24 cellular contexts compared by ENCODE assay signal in genomic region chr10:91124016-91124415, GRCh38.
"Had no signal": no experiment of that assay in that cellular context is flagged by ENCODE, and none has a peak within 500 bp of the region (broad histone marks: within the 10 kb centered on the region; RNA-seq: fewer than 3 reads in every experiment).

No MANE protein-coding gene starts in this region.

- H3K4me3 ChIP-seq: esophagus muscularis mucosa, gastroesophageal sphincter, lung, psoas muscle, skin epidermis, testis, tibial nerve had no signal

- H3K4me1 ChIP-seq: esophagus muscularis mucosa, gastroesophageal sphincter, psoas muscle, testis, tibial nerve had no signal

- H3K36me3 ChIP-seq: esophagus muscularis mucosa, gastroesophageal sphincter, neutrophil, tibial nerve had no signal

- DNase-seq: effector memory CD4-positive, alpha-beta T cell; glutamatergic neuron; immature natural killer cell; kidney; left cardiac atrium; left ventricle myocardium superior; mesenchymal stem cell; naive thymus-derived CD4-positive, alpha-beta T cell; nephron progenitor cell; psoas muscle; retina; stimulated activated CD4-positive, alpha-beta T cell treated with anti-CD3 and anti-CD28 coated beads, Interleukin-2, amount 100 ng/mL, for 24 hours; stimulated activated CD4-positive, alpha-beta T cell treated with anti-CD3 and anti-CD28 coated beads, Interleukin-4, amount 100 ng/mL, for 4 hours; stimulated activated naive B cell treated with anti-CD40 and anti-IgM and Interleukin-4, amounts not matched to agents 10 μg/mL and 1 μg/mL and 100 μg/mL, for 72 hours; stimulated activated naive CD8-positive, alpha-beta T cell treated with anti-CD3 and anti-CD28 coated beads, Interleukin-15, amount 100 ng/mL, for 72 hours; testis had no signal

- H3K27me3 ChIP-seq: esophagus muscularis mucosa, gastroesophageal sphincter, testis, tibial nerve had no signal

- ATAC-seq: gastroesophageal sphincter; left cardiac atrium; left ventricle myocardium superior; naive thymus-derived CD4-positive, alpha-beta T cell; psoas muscle; sciatic nerve; stimulated activated naive B cell treated with anti-CD40 and anti-IgM and Interleukin-4, amounts not matched to agents 10 μg/mL and 1 μg/mL and 100 μg/mL, for 72 hours; stimulated activated naive CD8-positive, alpha-beta T cell treated with anti-CD3 and anti-CD28 coated beads, Interleukin-15, amount 100 ng/mL, for 72 hours had no signal

- H3K27ac ChIP-seq: epithelial cell of prostate, esophagus muscularis mucosa, gastroesophageal sphincter, neutrophil, psoas muscle, skin epidermis, testis had no signal

- H3K9me3 ChIP-seq: esophagus muscularis mucosa, gastroesophageal sphincter, neutrophil, psoas muscle, testis, tibial nerve had no signal
